ENCODE assay signal across 8 cellular contexts in genomic region chr1:20787775-20788488, GRCh38. TPM values are rescaled to one million over a fixed set of nuclear protein-coding genes. Genes with fewer than 3 reads are reported as not detected.
DNase-seq lines count a peak whose midpoint lies in the region; ATAC-seq and TF ChIP-seq lines count a peak whose summit lies in the region.

No MANE protein-coding gene starts in this region.

- BruUV-seq in OCI-LY7 (replicated peaks; lab: Mats Ljungman, UMichigan), result TSS peak; percentile 93

- peak overlapping the region; percentile 82 for H3K27ac ChIP-seq in OCI-LY7 (ENCODE audit: low read depth, low read length, poor library complexity, severe bottlenecking)
- peak overlapping the region; percentile 98 for H3K27ac ChIP-seq in colonic mucosa
- peak overlapping the region; percentile 100 for H3K27ac ChIP-seq in mesendoderm (ENCODE audit: low read depth, low read length)

- peak overlapping the region; percentile 87 for H3K56ac ChIP-seq in mesendoderm (ENCODE audit: low read length)

- H2BK5ac ChIP-seq in mesendoderm (ENCODE audit: low read length), result peak overlapping the region; percentile 71

- peaks cover 4% of the 10 kb centered on the region for H3K79me1 ChIP-seq in mesendoderm (ENCODE audit: low read length)

- H3K9ac ChIP-seq in colonic mucosa (ENCODE audit: low read depth in 2 of 2, low read length in 2 of 2) (peak overlapping the region; percentile 85 to 95), mesendoderm (ENCODE audit: low read length) (peak overlapping the region; percentile 85)

- H3K9me3 ChIP-seq in BE2C (no peaks in the 10 kb centered on the region), HAP-1 (no peaks in the 10 kb centered on the region), OCI-LY7 (ENCODE audit: low read length) (no peaks in the 10 kb centered on the region), colonic mucosa (no peaks in the 10 kb centered on the region)

- H3K18ac ChIP-seq in mesendoderm (ENCODE audit: low read length), result peak overlapping the region; percentile 99

- no peak for ATAC-seq in GM18511 (IDR thresholded peaks at IDR 0.05; ENCODE audit: unreplicated experiment)

- H3K4me2 ChIP-seq in OCI-LY7 (ENCODE audit: low read length) (peak overlapping the region; percentile 92), mesendoderm (ENCODE audit: low read length) (peak overlapping the region; percentile 83)

- H2AK5ac ChIP-seq in mesendoderm (ENCODE audit: low read length), result peak overlapping the region; percentile 74

- H3K79me2 ChIP-seq in OCI-LY7 (ENCODE audit: insufficient read depth, low read depth, low read length), result peaks cover 34% of the 10 kb centered on the region
- H3K79me2 ChIP-seq in mesendoderm (ENCODE audit: control insufficient read depth, insufficient read depth, low read length), result peaks cover 34% of the 10 kb centered on the region

- no peak overlapping the region for H4K8ac ChIP-seq in mesendoderm (ENCODE audit: low read depth, low read length)

- POLR2A ChIA-PET in OCI-LY7 (lab: Charles Lee), result interaction anchor here (0.6 to 1.0 kb wide), 4 partner anchors 12 to 1693 kb away, joined by 3 read pairs; no protein-coding TSS in a partner anchor

- peaks cover 24% of the 10 kb centered on the region for H4K20me1 ChIP-seq in OCI-LY7 (ENCODE audit: insufficient read depth, low read length)

- no peak for DNase-seq in BE2C
- DNase-seq in HAP-1 (ENCODE audit: low spot score in 2 of 2), result peak; percentile 29 to 46
- DNase-seq in OCI-LY7 (ENCODE audit: low spot score), result no peak
- DNase-seq in colonic mucosa, result peak; percentile 28
- peak; percentile 79 for DNase-seq in mesendoderm
- no peak for DNase-seq in NCI-H128 (lab: John Stamatoyannopoulos, UW; ENCODE audit: unreplicated experiment)
- no peak for DNase-seq in NCI-H1694 treated with DMSO at 0.1 percent for 48 hours (lab: John Stamatoyannopoulos, UW)

- H2BK15ac ChIP-seq in mesendoderm (replicated peaks; ENCODE audit: low read depth), result no peak overlapping the region

- H3K23ac ChIP-seq in mesendoderm (ENCODE audit: low read length), result peak overlapping the region; percentile 66

- no peak for TF ChIP-seq CTCF in BE2C (IDR thresholded peaks at IDR 0.05; ENCODE audit: low read depth, low read length)
- no peak for TF ChIP-seq CTCF in OCI-LY7 (conservative IDR thresholded peaks at IDR 0.05; ENCODE audit: low read length)
- TF ChIP-seq CTCF in colonic mucosa (IDR thresholded peaks at IDR 0.05), result no peak

- H3K4ac ChIP-seq in mesendoderm (ENCODE audit: low read depth, low read length), result peak overlapping the region; percentile 97

- H3K27me3 ChIP-seq in BE2C (no peaks in the 10 kb centered on the region), HAP-1 (ENCODE audit: low read depth) (no peaks in the 10 kb centered on the region), colonic mucosa (no peaks in the 10 kb centered on the region), mesendoderm (ENCODE audit: insufficient read depth, low read length, poor library complexity) (no peaks in the 10 kb centered on the region)

- peak overlapping the region; percentile 92 for H2BK120ac ChIP-seq in mesendoderm (ENCODE audit: low read depth, low read length)

- in situ Hi-C loops in HAP-1 (cut with MboI; ENCODE audit: low sequenced_read_pairs), result no loop called here

- H3K36me3 ChIP-seq in BE2C, result no peaks in the 10 kb centered on the region
- peaks cover 12% of the 10 kb centered on the region for H3K36me3 ChIP-seq in HAP-1 (replicated peaks)
- H3K36me3 ChIP-seq in OCI-LY7 (ENCODE audit: insufficient read depth, low read length), result peaks cover 28% of the 10 kb centered on the region
- no peaks in the 10 kb centered on the region for H3K36me3 ChIP-seq in colonic mucosa
- H3K36me3 ChIP-seq in mesendoderm (ENCODE audit: control insufficient read depth, insufficient read depth, low read length), result no peaks in the 10 kb centered on the region

- peak overlapping the region; percentile 92 for H4K5ac ChIP-seq in mesendoderm (ENCODE audit: low read length)

- peak overlapping the region; percentile 63 for H3K4me3 ChIP-seq in BE2C (ENCODE audit: low read depth, low read length)
- H3K4me3 ChIP-seq in HAP-1, result peak overlapping the region; percentile 98
- H3K4me3 ChIP-seq in OCI-LY7 (ENCODE audit: low read depth, low read length, poor library complexity, severe bottlenecking), result peak overlapping the region; percentile 91
- peak overlapping the region; percentile 70 for H3K4me3 ChIP-seq in colonic mucosa
- H3K4me3 ChIP-seq in mesendoderm (ENCODE audit: low read length), result peak overlapping the region; percentile 75

- no peaks in the 10 kb centered on the region for H3K9me2 ChIP-seq in OCI-LY7 (ENCODE audit: insufficient read depth, low read length)

- WGBS in mesendoderm (ENCODE audit: extremely low coverage, insufficient coverage, low lambda C conversion rate), result no CpG with 5 or more reads among the region's 16 CpGs

- intact Hi-C loops in OCI-LY7 (cut with micrococcal nuclease; ENCODE audit: unreplicated experiment) (loop anchor here (10.0 kb wide), 1 partner anchor 407 kb away; no protein-coding TSS in a partner anchor), colonic mucosa (cut with DNase I) (no loop called here)

- H2AFZ ChIP-seq in OCI-LY7 (ENCODE audit: low read length), result peak overlapping the region; percentile 96

- H3K4me1 ChIP-seq in BE2C (0 out of 2 replicates have a peak, but pooled peaks cover 3% of the 10 kb centered on the region), HAP-1 (peaks cover 16% of the 10 kb centered on the region), OCI-LY7 (ENCODE audit: insufficient read depth, low read length, poor library complexity, severe bottlenecking) (peaks cover 26% of the 10 kb centered on the region), colonic mucosa (peaks cover 6% of the 10 kb centered on the region), mesendoderm (ENCODE audit: control insufficient read depth, low read depth, low read length) (peaks cover 2% of the 10 kb centered on the region)

- CTCF ChIA-PET in OCI-LY7 (lab: Charles Lee; ENCODE audit: unreplicated experiment), result interaction anchor here (0.9 kb wide), 1 partner anchor 407 kb away, joined by 3 read pairs; no protein-coding TSS in a partner anchor

RNA-seq across cellular contexts. Expression of gene HP1BP3, which starts 0.8 kb away (rescaled TPM):
- polyA plus RNA-seq in BE2C (2012; ENCODE audit: insufficient read depth, insufficient read length, low read depth), result 53.5 TPM
- 295 and 423 TPM in 2 replicates for total RNA-seq in OCI-LY7 (2014; rRNA removed; shearing (Covaris generic))
- 288 and 341 TPM in 2 replicates for total RNA-seq in OCI-LY7 (2022)
- 100 to 1,000 TPM; 165 to 210 TPM for total RNA-seq in colonic mucosa
- polyA plus RNA-seq in mesendoderm (2013, experiment 1 of 2), result 68.7 TPM
- 69.9 TPM for polyA plus RNA-seq in mesendoderm (2013, experiment 2 of 2)

RNA-seq across cellular contexts. Expression of gene SH2D5, which starts 55.4 kb away (rescaled TPM):
- polyA plus RNA-seq in BE2C (2012; ENCODE audit: insufficient read depth, insufficient read length, low read depth), result 0.54 TPM
- 0.46 TPM in 1 of 2 replicates, not detected in the other for total RNA-seq in OCI-LY7 (2014; rRNA removed; shearing (Covaris generic))
- 0.42 and 0.68 TPM in 2 replicates for total RNA-seq in OCI-LY7 (2022)
- total RNA-seq in colonic mucosa, result under 1 TPM in 1 of 2 donors, not detected in 1; 0.12 TPM
- 2.3 TPM for polyA plus RNA-seq in mesendoderm (2013, experiment 1 of 2)
- polyA plus RNA-seq in mesendoderm (2013, experiment 2 of 2), result 2.2 TPM

Comparison
In these comparisons a context has a peak if more than half of its experiments do, and no peak if none do; other contexts are left out.
1. DNase-seq: peak in HAP-1 (2 of 2), colonic mucosa (single experiment) and mesendoderm (single experiment); none in BE2C (single experiment), OCI-LY7 (single experiment), NCI-H128 (single experiment) and NCI-H1694 treated with DMSO at 0.1 percent for 48 hours (single experiment).
2. Peak in every context shown above with its lines, with median percentiles within 50 percentile points of each other: H3K4me3 ChIP-seq and H3K27ac ChIP-seq.